ENCODE assay signal across 9 cellular contexts in genomic region chr11:83292709-83293435, GRCh38. TPM values are rescaled to one million over a fixed set of nuclear protein-coding genes. Genes with fewer than 3 reads are reported as not detected.
A peak's percentile ranks its signal among the peaks of the same experiment; 100 is the strongest.
DNase-seq lines count a peak whose midpoint lies in the region; ATAC-seq and TF ChIP-seq lines count a peak whose summit lies in the region.
"Had no signal": no experiment of that assay in that cellular context is flagged by ENCODE, and none has a peak within 500 bp of the region (broad histone marks: within the 10 kb centered on the region; RNA-seq: fewer than 3 reads in every experiment).

No MANE protein-coding gene starts in this region.

- H3K9me3 Mint-ChIP-seq in Calu3 (ENCODE audit: low read depth, unreplicated experiment) (no peaks in the 10 kb centered on the region), glutamatergic neuron (ENCODE audit: unreplicated experiment) (no peaks in the 10 kb centered on the region)
- H3K9me3 Mint-ChIP-seq in activated naive CD4-positive, alpha-beta T cell treated with anti-CD3 and anti-CD28 coated beads, Interleukin-2, amount 50 U/mL, for 24 hours = no peaks in the 10 kb centered on the region

- H3K27ac Mint-ChIP-seq in Calu3 (ENCODE audit: unreplicated experiment) (no peak overlapping the region), glutamatergic neuron (ENCODE audit: unreplicated experiment) (no peak overlapping the region)
- H3K27ac Mint-ChIP-seq in activated naive CD4-positive, alpha-beta T cell treated with anti-CD3 and anti-CD28 coated beads, Interleukin-2, amount 50 U/mL, for 24 hours = peak overlapping the region; percentile 73

- intact Hi-C loops in Calu3 (cut with micrococcal nuclease; ENCODE audit: unreplicated experiment) = loop anchor here (1.0 to 2.0 kb wide), 2 partner anchors 432 to 523 kb away; no protein-coding TSS in a partner anchor
- intact Hi-C loops in prostate gland (cut with DNase I) = loop anchor here (2.0 to 5.0 kb wide), 2 partner anchors 432 to 524 kb away; no protein-coding TSS in a partner anchor

- no peaks in the 10 kb centered on the region for H3K36me3 ChIP-seq in prostate gland

- BruUV-seq in Calu3 (replicated peaks; lab: Mats Ljungman, UMichigan) = no TSS peak

- H3K27ac ChIP-seq in prostate gland = no peak overlapping the region
- H3K27ac ChIP-seq: epithelial cell of prostate had no signal

- no peaks in the 10 kb centered on the region for H3K27me3 ChIP-seq in prostate gland (replicated peaks; ENCODE audit: insufficient read depth)

- H3K36me3 Mint-ChIP-seq in Calu3 (ENCODE audit: insufficient read depth, unreplicated experiment) (no peaks in the 10 kb centered on the region), glutamatergic neuron (ENCODE audit: unreplicated experiment) (no peaks in the 10 kb centered on the region)
- H3K36me3 Mint-ChIP-seq in activated naive CD4-positive, alpha-beta T cell treated with anti-CD3 and anti-CD28 coated beads, Interleukin-2, amount 50 U/mL, for 24 hours = no peaks in the 10 kb centered on the region

- H3K4me3 Mint-ChIP-seq in Calu3 (ENCODE audit: low read depth, unreplicated experiment) (no peak overlapping the region), glutamatergic neuron (ENCODE audit: unreplicated experiment) (no peak overlapping the region)
- peak overlapping the region; percentile 61 for H3K4me3 Mint-ChIP-seq in activated naive CD4-positive, alpha-beta T cell treated with anti-CD3 and anti-CD28 coated beads, Interleukin-2, amount 50 U/mL, for 24 hours

- TF ChIP-seq CTCF in Calu3 (IDR thresholded peaks at IDR 0.05; ENCODE audit: unreplicated experiment) (peak; percentile 32), glutamatergic neuron (IDR thresholded peaks at IDR 0.05; ENCODE audit: partially characterized antibody, unreplicated experiment) (peak; percentile 77), prostate gland (IDR thresholded peaks at IDR 0.05) (peak; percentile 35 to 71 (median 60))

- peak; percentile 28 for DNase-seq in Calu3
- DNase-seq in NCI-H526 treated with DMSO at 0.1 percent for 48 hours (lab: John Stamatoyannopoulos, UW) = peak; percentile 88
- DNase-seq in glutamatergic neuron = no peak
- peak; percentile 41 for DNase-seq in prostate gland (ENCODE audit: low spot score)
- no peak for DNase-seq in activated effector memory CD4-positive, alpha-beta T cell treated with Interleukin-2 at 50 U/mL for 16 hours

- WGBS in prostate gland = 50% methylated on average over 7 of the region's 7 CpGs

- ATAC-seq in GM18909 (IDR thresholded peaks at IDR 0.05; ENCODE audit: poor library complexity, unreplicated experiment) = peak; percentile 72
- peak; percentile 52 for ATAC-seq in HG03196 (IDR thresholded peaks at IDR 0.05; ENCODE audit: unreplicated experiment)

- CTCF ChIA-PET in Calu3 (lab: Charles Lee) = interaction anchor here (0.6 to 2.4 kb wide), 8 partner anchors 9 to 527 kb away, joined by 4 to 24 read pairs (median 5); no protein-coding TSS in a partner anchor

- no peaks in the 10 kb centered on the region for H3K9me3 ChIP-seq in prostate gland

- H3K4me1 ChIP-seq in prostate gland (replicated peaks) = no peaks in the 10 kb centered on the region

- no peak for TF ChIP-seq POLR2A in prostate gland (IDR thresholded peaks at IDR 0.05)

- H3K4me1 Mint-ChIP-seq in Calu3 (ENCODE audit: low read depth, unreplicated experiment) = no peaks in the 10 kb centered on the region
- H3K4me1 Mint-ChIP-seq in activated naive CD4-positive, alpha-beta T cell treated with anti-CD3 and anti-CD28 coated beads, Interleukin-2, amount 50 U/mL, for 24 hours = peaks cover 12% of the 10 kb centered on the region
- H3K4me1 Mint-ChIP-seq in glutamatergic neuron (ENCODE audit: low read depth, unreplicated experiment) = peaks cover 2% of the 10 kb centered on the region

- H3K27me3 Mint-ChIP-seq in Calu3 (ENCODE audit: unreplicated experiment) (peaks cover 62% of the 10 kb centered on the region), glutamatergic neuron (ENCODE audit: unreplicated experiment) (no peaks in the 10 kb centered on the region)
- H3K27me3 Mint-ChIP-seq in activated naive CD4-positive, alpha-beta T cell treated with anti-CD3 and anti-CD28 coated beads, Interleukin-2, amount 50 U/mL, for 24 hours = no peaks in the 10 kb centered on the region

- no peak overlapping the region for H3K4me3 ChIP-seq in prostate gland

RNA-seq across cellular contexts. Expression of gene CCDC90B, which starts 6.7 kb away (rescaled TPM):
- total RNA-seq in Calu3 (2022) = 21.8 and 23.3 TPM in 2 replicates
- 61.3 TPM for total RNA-seq in glutamatergic neuron (ENCODE audit: unreplicated experiment)
- 10 to 100 TPM; 43.8 to 48.2 TPM for total RNA-seq in prostate gland

Comparison
In these comparisons a context has a peak if more than half of its experiments do, and no peak if none do; other contexts are left out.
1. DNase-seq: peak in Calu3 (single experiment), NCI-H526 treated with DMSO at 0.1 percent for 48 hours (single experiment) and prostate gland (single experiment); none in glutamatergic neuron (single experiment) and activated effector memory CD4-positive, alpha-beta T cell treated with Interleukin-2 at 50 U/mL for 16 hours (single experiment).
2. Peak in every context shown above with its lines, with median percentiles within 50 percentile points of each other: CTCF ChIP-seq.